In genomic region chr13:29935309-29935981, GRCh38 we compare ENCODE assay signal across 8 cellular contexts.
A peak's percentile ranks its signal among the peaks of the same experiment; 100 is the strongest.
DNase-seq lines count a peak whose midpoint lies in the region; ATAC-seq and TF ChIP-seq lines count a peak whose summit lies in the region.

No MANE protein-coding gene starts in this region.

- H3K27ac ChIP-seq in HL-60 (replicated peaks): no peak overlapping the region
- no peak overlapping the region for H3K27ac ChIP-seq in thoracic aorta

- H3K4me1 ChIP-seq in thoracic aorta (ENCODE audit: control insufficient read depth in 1 of 2, low read depth in 2 of 2): no peaks in the 10 kb centered on the region

- H3K27me3 ChIP-seq in HL-60 (ENCODE audit: insufficient read depth, poor library complexity, severe bottlenecking) (no peaks in the 10 kb centered on the region), thoracic aorta (replicated peaks; ENCODE audit: insufficient read depth) (no peaks in the 10 kb centered on the region)

- peaks cover 3% of the 10 kb centered on the region for H3K9me3 ChIP-seq in thoracic aorta

- H3K4me3 ChIP-seq in HL-60 (replicated peaks; ENCODE audit: insufficient read depth, low read length) (no peak overlapping the region), thoracic aorta (peak overlapping the region; percentile 28)

- TF ChIP-seq CTCF in HL-60 (IDR thresholded peaks at IDR 0.05; ENCODE audit: insufficient read depth, low read length) (no peak), thoracic aorta (IDR thresholded peaks at IDR 0.05) (no peak)

- ATAC-seq in GM21390 (IDR thresholded peaks at IDR 0.05; ENCODE audit: unreplicated experiment) (peak; percentile 95), thoracic aorta (ENCODE audit: insufficient number of reproducible peaks, low FRiP score, low read depth) (no peak)

- H3K36me3 ChIP-seq in thoracic aorta: no peaks in the 10 kb centered on the region

- DNase-seq in COR-L47 (lab: John Stamatoyannopoulos, UW): peak; percentile 64
- peak; percentile 11 to 70 for DNase-seq in HL-60 (ENCODE audit: low read depth in 1 of 2, low spot score in 1 of 2)
- peak; percentile 23 to 42 (median 29) for DNase-seq in activated CD8-positive, alpha-beta memory T cell treated with anti-CD3 and anti-CD28 coated beads for 48 hours (ENCODE audit: low read depth in 2 of 3, low spot score in 2 of 3)
- peak; percentile 23 for DNase-seq in medulla oblongata (ENCODE audit: extremely low spot score)
- no peak for DNase-seq in thoracic aorta (ENCODE audit: low spot score)
- no peak for DNase-seq in OCI-M2 (lab: John Stamatoyannopoulos, UW; ENCODE audit: unreplicated experiment)
- DNase-seq in NCI-H128 (lab: John Stamatoyannopoulos, UW; ENCODE audit: unreplicated experiment): no peak

Comparison
In these comparisons a context has a peak if more than half of its experiments do, and no peak if none do; other contexts are left out.
1. DNase-seq: peak in COR-L47 (single experiment), HL-60 (2 of 2), activated CD8-positive, alpha-beta memory T cell treated with anti-CD3 and anti-CD28 coated beads for 48 hours (3 of 3) and medulla oblongata (single experiment); none in thoracic aorta (single experiment), OCI-M2 (single experiment) and NCI-H128 (single experiment).